In the genomic region with DNA sequence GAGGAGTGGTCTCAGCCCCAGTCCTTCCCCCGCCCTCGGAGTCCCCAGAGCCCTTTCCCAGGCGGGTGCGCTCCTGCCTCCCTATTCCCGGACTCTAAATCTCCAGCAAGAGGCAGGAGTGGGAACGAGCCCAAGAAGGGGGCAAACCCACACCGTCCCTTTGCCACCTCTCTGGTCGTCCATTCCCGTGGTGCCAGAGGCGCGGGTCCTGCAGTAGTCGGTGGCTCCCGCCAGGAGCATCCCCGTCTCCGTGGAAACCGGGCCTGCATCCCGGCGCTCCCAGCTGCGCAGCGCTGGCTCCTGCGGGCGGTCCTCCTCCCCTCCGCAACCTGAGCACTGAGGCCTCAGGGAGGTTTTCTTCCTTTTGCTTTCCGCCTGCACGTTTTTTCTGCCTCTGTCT, we compare ENCODE assay signal across 1 cellular context.
TF ChIP-seq lines count a peak whose summit lies in the region.

No MANE protein-coding gene starts in this region.

TF ChIP-seq in H1, 55 proteins besides CTCF, POLR2A, EP300 and RAD21:
- TF ChIP-seq RFX5 (IDR thresholded peaks at IDR 0.05; ENCODE audit: borderline replicate concordance, low read depth, low read length) (no peak), KDM1A (IDR thresholded peaks at IDR 0.05; ENCODE audit: borderline replicate concordance, low read length) (0 out of 2 replicates have a peak, but pooled peaks have one; percentile 35), FOSL1 (IDR thresholded peaks at IDR 0.05; ENCODE audit: insufficient read depth, low read depth, low read length) (no peak), SAP30 (IDR thresholded peaks at IDR 0.05; ENCODE audit: insufficient read depth, insufficient replicate concordance, low read length) (no peak), SRF (IDR thresholded peaks at IDR 0.05; ENCODE audit: low read depth, low read length) (no peak), NRF1 (IDR thresholded peaks at IDR 0.05; ENCODE audit: low read depth, low read length) (no peak), EZH2 (IDR thresholded peaks at IDR 0.05; ENCODE audit: low read depth, low read length, severe bottlenecking) (no peak), BRCA1 (IDR thresholded peaks at IDR 0.05; ENCODE audit: low read depth, low read length) (no peak), KDM4A (IDR thresholded peaks at IDR 0.05; ENCODE audit: low read depth, low read length, severe bottlenecking) (no peak)
